22 cellular contexts compared by ENCODE assay signal in the genomic region with DNA sequence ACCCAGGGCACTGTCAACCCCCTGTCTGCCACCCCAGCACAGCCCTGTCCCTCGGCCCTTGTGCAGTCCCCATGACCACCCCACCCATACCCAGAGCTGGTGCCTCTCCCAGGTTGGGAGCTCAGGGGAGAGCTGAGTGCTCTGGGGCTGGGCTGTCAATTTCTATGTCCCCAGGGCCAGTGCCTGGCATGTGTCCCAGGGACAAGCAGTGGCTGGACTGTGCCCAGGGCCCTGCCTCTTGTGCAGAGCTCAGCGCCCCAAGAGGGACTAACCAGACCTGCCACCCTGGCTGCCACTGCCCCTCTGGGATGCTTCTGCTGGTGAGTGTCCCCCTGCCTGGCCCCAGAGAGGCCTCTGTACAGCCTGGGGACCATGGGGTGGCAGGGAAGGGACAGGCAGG. TPM values are rescaled to one million over a fixed set of nuclear protein-coding genes. Genes with fewer than 3 reads are reported as not detected.
A peak's percentile ranks its signal among the peaks of the same experiment; 100 is the strongest.
DNase-seq lines count a peak whose midpoint lies in the region; ATAC-seq, FAIRE-seq and TF ChIP-seq lines count a peak whose summit lies in the region.
"Had no signal": no experiment of that assay in that cellular context is flagged by ENCODE, and none has a peak within 500 bp of the region (broad histone marks: within the 10 kb centered on the region; RNA-seq: fewer than 3 reads in every experiment).

No MANE protein-coding gene starts in this region.

- TF ChIP-seq RAD21 in HepG2 (CRISPR knock-in tag; IDR thresholded peaks at IDR 0.05): no peak

- H3K9me3 ChIP-seq in right lobe of liver (no peaks in the 10 kb centered on the region), HepG2 (ENCODE audit: low read length) (no peaks in the 10 kb centered on the region), body of pancreas (no peaks in the 10 kb centered on the region)
- H3K9me3 ChIP-seq: BE2C had no signal

- H3K4me2 ChIP-seq in HepG2 (ENCODE audit: low read depth, low read length): no peak overlapping the region

- H3K4me3 ChIP-seq in right lobe of liver: no peak overlapping the region
- no peak overlapping the region for H3K4me3 ChIP-seq in HepG2 (replicated peaks in 1 of 3; ENCODE audit: insufficient read depth in 1 of 3, low read depth in 2 of 3, low read length in 3 of 3)
- no peak overlapping the region for H3K4me3 ChIP-seq in body of pancreas

- no peak overlapping the region for H2AFZ ChIP-seq in HepG2 (ENCODE audit: low read length)

- in situ Hi-C loops in HepG2 (cut with HindIII; ENCODE audit: extremely low pct_ligation_motif_present, low pct_unique_long_range_greater_than_20kb): no loop called here

- H4K20me1 ChIP-seq in HepG2 (ENCODE audit: insufficient read depth, low read length): no peaks in the 10 kb centered on the region

- TF ChIP-seq POLR2A in right lobe of liver (IDR thresholded peaks at IDR 0.05) (no peak), HepG2 (IDR thresholded peaks at IDR 0.05; ENCODE audit: insufficient read depth in 1 of 2, low read depth in 2 of 2, low read length in 2 of 2) (no peak), body of pancreas (IDR thresholded peaks at IDR 0.05) (no peak)

- BruUV-seq in HepG2 (replicated peaks; lab: Mats Ljungman, UMichigan): no TSS peak

- H3K4me1 ChIP-seq in right lobe of liver: no peaks in the 10 kb centered on the region
- H3K4me1 ChIP-seq in HepG2 (ENCODE audit: insufficient read depth, low read length): peaks cover under 1% of the 10 kb centered on the region; the same call in 1 of the 2 replicates
- no peaks in the 10 kb centered on the region for H3K4me1 ChIP-seq in body of pancreas
- H3K4me1 ChIP-seq: BE2C had no signal

- no peak for TF ChIP-seq EP300 in HepG2 (IDR thresholded peaks at IDR 0.05; ENCODE audit: low read depth in 2 of 2, low read length in 2 of 2)
- no peak for TF ChIP-seq EP300 in HepG2 (CRISPR knock-in tag; IDR thresholded peaks at IDR 0.05; ENCODE audit: borderline replicate concordance)

- H3K27ac ChIP-seq in right lobe of liver: no peak overlapping the region
- no peak overlapping the region for H3K27ac ChIP-seq in HepG2 (ENCODE audit: extremely low read length, insufficient read depth, low read length)
- no peak overlapping the region for H3K27ac ChIP-seq in body of pancreas

- H3K27me3 ChIP-seq in right lobe of liver: no peaks in the 10 kb centered on the region
- peaks cover 0 to under 1% of the 10 kb centered on the region in 2 experiments; a peak in 1 of 5 replicates for H3K27me3 ChIP-seq in HepG2 (ENCODE audit: control insufficient read depth in 1 of 2, insufficient read depth in 2 of 2, low read length in 2 of 2)
- no peaks in the 10 kb centered on the region for H3K27me3 ChIP-seq in body of pancreas
- H3K27me3 ChIP-seq: BE2C had no signal

- H3K79me2 ChIP-seq in HepG2 (ENCODE audit: insufficient read depth, low read length): no peaks in the 10 kb centered on the region

- POLR2A ChIA-PET in HepG2 (lab: Yijun Ruan, JAX): no interaction called here

- no peak for FAIRE-seq in HepG2 (lab: Jason Lieb, UNC)
- FAIRE-seq: D721Med, GM18507, HTR-8/SVneo had no signal

- peak; percentile 46 to 82 (median 80) for DNase-seq in right lobe of liver
- no peak for DNase-seq in HepG2 (ENCODE audit: low spot score)
- peak; percentile 49 to 72 (median 57) for DNase-seq in body of pancreas
- DNase-seq in medulla oblongata (ENCODE audit: extremely low spot score): peak; percentile 30
- DNase-seq in activated CD8-positive, alpha-beta memory T cell treated with anti-CD3 and anti-CD28 coated beads, Interleukin-2, amount 50 U/mL, for 4 hours: no peak
- DNase-seq: BE2C, DMS53, GDM1, GOT3, IMR-90, MV-4-11, NCI-H1417, NCI-H1694 treated with DMSO at 0.1 percent for 48 hours, NCI-H2081 treated with DMSO at 0.1 percent for 48 hours, NCI-H446 treated with DMSO at 0.1 percent for 48 hours, NCI-H526 treated with DMSO at 0.1 percent for 48 hours had no signal

- H3K36me3 ChIP-seq in right lobe of liver: no peaks in the 10 kb centered on the region
- H3K36me3 ChIP-seq in HepG2 (replicated peaks in 1 of 2; ENCODE audit: control insufficient read depth in 1 of 2, insufficient read depth in 2 of 2, low read length in 2 of 2): no peaks in the 10 kb centered on the region
- no peaks in the 10 kb centered on the region for H3K36me3 ChIP-seq in body of pancreas (replicated peaks in 1 of 2; ENCODE audit: insufficient read depth in 1 of 2, low read depth in 2 of 2)
- H3K36me3 ChIP-seq: BE2C had no signal

- ATAC-seq in right lobe of liver (peak; percentile 56 to 89 (median 76)), HepG2 (no peak), body of pancreas (peak; percentile 58), GM19324 (IDR thresholded peaks at IDR 0.05; ENCODE audit: low FRiP score, unreplicated experiment) (no peak), GM18517 (IDR thresholded peaks at IDR 0.05; ENCODE audit: unreplicated experiment) (no peak)
- ATAC-seq: Panc1 had no signal

- no CpG with 5 or more reads among the region's 2 CpGs for WGBS in right lobe of liver (ENCODE audit: insufficient coverage, low coverage, low lambda C conversion rate, missing lambda C conversion rate)
- 66% methylated on average over 2 of the region's 2 CpGs for WGBS in HepG2 (ENCODE audit: low lambda C conversion rate)
- WGBS in body of pancreas, 2 donors: 34% methylated on average over 2 of the region's 2 CpGs; no CpG with 5 or more reads in 1 of the 2 donors

- CTCF ChIA-PET in HepG2 (lab: Yijun Ruan, JAX; ENCODE audit: low intra/inter-chr PET ratio, low total read pairs): no interaction called here

- no peak overlapping the region for H3K9ac ChIP-seq in HepG2 (ENCODE audit: insufficient read depth, low read depth, low read length)

- intact Hi-C loops in right lobe of liver (cut with DNase I) (no loop called here), HepG2 (cut with micrococcal nuclease; ENCODE audit: unreplicated experiment) (no loop called here), body of pancreas (cut with DNase I) (no loop called here)

- TF ChIP-seq CTCF in right lobe of liver (IDR thresholded peaks at IDR 0.05) (peak in 2 of 4 donors; percentile 19 to 20), HepG2 (CRISPR knock-in tag; IDR thresholded peaks at IDR 0.05) (no peak), body of pancreas (IDR thresholded peaks at IDR 0.05) (peak in 1 of 7 experiments; percentile 12)

TF ChIP-seq in HepG2, 621 proteins besides CTCF, POLR2A, EP300 and RAD21:
- TF ChIP-seq TP53 (CRISPR knock-in tag; conservative IDR thresholded peaks at IDR 0.05) (no peak), MAFG (CRISPR knock-in tag; IDR thresholded peaks at IDR 0.05) (no peak)
TF ChIP-seq in HepG2: peak in this region for 0.

RNA-seq across cellular contexts. Expression of a gene that starts 29.0 kb away (rescaled TPM):
- total RNA-seq in right lobe of liver: 10 to 100 TPM in 2 of 6 experiments, 1 to 10 TPM in 4; 2.5 to 11.3 (median 7.1) TPM
- 0.89 and 1.0 TPM in 2 replicates for total RNA-seq in HepG2 (2016; rRNA removed; fragmentation: Illumina TruSeq; extraction: Trizol)
- 0.10 and 0.35 TPM in 2 replicates for total RNA-seq in HepG2 (2016; cell fraction: cytosol; rRNA removed; fragmentation: Illumina TruSeq; extraction: Trizol; ENCODE audit: low read depth)
- total RNA-seq in HepG2 (2016; cell fraction: insoluble cytoplasmic fraction; rRNA removed; fragmentation: Illumina TruSeq; extraction: Trizol): 0.67 and 0.80 TPM in 2 replicates
- total RNA-seq in HepG2 (2016; cell fraction: membrane; rRNA removed; fragmentation: Illumina TruSeq; extraction: Trizol): 0.46 and 0.55 TPM in 2 replicates
- 2.0 TPM in 2 replicates for total RNA-seq in HepG2 (2016; cell fraction: nucleus; rRNA removed; fragmentation: Illumina TruSeq; extraction: Trizol)
- polyA plus RNA-seq in HepG2 (2011; rRNA removed): 2.0 and 2.8 TPM in 2 replicates
- 1.0 and 1.3 TPM in 2 replicates for polyA plus RNA-seq in HepG2 (2011; cell fraction: cytosol; rRNA removed)
- polyA plus RNA-seq in HepG2 (2011; cell fraction: nucleus; rRNA removed): 7.1 and 8.7 TPM in 2 replicates
- 0.76 and 1.6 TPM in 2 replicates for polyA plus RNA-seq in HepG2 (2012)
- polyA plus RNA-seq in HepG2 (2016; cell fraction: cytosol; fragmentation: Illumina TruSeq; extraction: Trizol; ENCODE audit: low read depth): 0.25 and 0.28 TPM in 2 replicates
- 0.27 and 0.70 TPM in 2 replicates for polyA plus RNA-seq in HepG2 (2016; cell fraction: insoluble cytoplasmic fraction; fragmentation: Illumina TruSeq; extraction: Trizol; ENCODE audit: low read depth)
- 0.29 and 0.43 TPM in 2 replicates for polyA plus RNA-seq in HepG2 (2016; cell fraction: membrane; fragmentation: Illumina TruSeq; extraction: Trizol; ENCODE audit: low read depth)
- polyA plus RNA-seq in HepG2 (2016; cell fraction: nucleus; fragmentation: Illumina TruSeq; extraction: Trizol; ENCODE audit: insufficient read depth, low read depth): 1.9 and 2.0 TPM in 2 replicates
- 2.0 and 5.0 TPM in 2 replicates for polyA minus RNA-seq in HepG2 (2011; rRNA and poly(A)+ RNA removed; ENCODE audit: low replicate concordance)
- 0.59 and 1.2 TPM in 2 replicates for polyA minus RNA-seq in HepG2 (2011; cell fraction: cytosol; rRNA and poly(A)+ RNA removed)
- 6.6 and 10.3 TPM in 2 replicates for polyA minus RNA-seq in HepG2 (2011; cell fraction: nucleus; rRNA and poly(A)+ RNA removed)
- 10 to 100 TPM; 10.9 to 18.8 TPM for total RNA-seq in body of pancreas

RNA-seq across cellular contexts. Expression of a gene that starts 35.8 kb away (rescaled TPM):
- total RNA-seq in right lobe of liver (10 to 100 TPM in 1 of 6 experiments, 1 to 10 TPM in 5; 3.6 to 14.6 (median 5.8) TPM), HepG2 (2016; rRNA removed; fragmentation: Illumina TruSeq; extraction: Trizol) (not detected in 2 replicates), body of pancreas (10 to 100 TPM in 1 of 2 donors, 1 to 10 TPM in 1; 9.9 to 13.2 TPM)
- not detected in 2 replicates for total RNA-seq in HepG2 (2016; cell fraction: cytosol; rRNA removed; fragmentation: Illumina TruSeq; extraction: Trizol; ENCODE audit: low read depth)
- total RNA-seq in HepG2 (2016; cell fraction: insoluble cytoplasmic fraction; rRNA removed; fragmentation: Illumina TruSeq; extraction: Trizol): not detected in 2 replicates
- total RNA-seq in HepG2 (2016; cell fraction: membrane; rRNA removed; fragmentation: Illumina TruSeq; extraction: Trizol): not detected in 2 replicates
- total RNA-seq in HepG2 (2016; cell fraction: nucleus; rRNA removed; fragmentation: Illumina TruSeq; extraction: Trizol): not detected in 2 replicates
- 0.03 TPM in 1 of 2 replicates, not detected in the other for polyA plus RNA-seq in HepG2 (2011; rRNA removed)
- polyA plus RNA-seq in HepG2 (2011; cell fraction: cytosol; rRNA removed): 0.01 and 0.04 TPM in 2 replicates
- 0.27 and 0.28 TPM in 2 replicates for polyA plus RNA-seq in HepG2 (2011; cell fraction: nucleus; rRNA removed)
- polyA plus RNA-seq in HepG2 (2012): not detected in 2 replicates
- polyA plus RNA-seq in HepG2 (2016; cell fraction: cytosol; fragmentation: Illumina TruSeq; extraction: Trizol; ENCODE audit: low read depth): 0.05 and 0.08 TPM in 2 replicates
- polyA plus RNA-seq in HepG2 (2016; cell fraction: insoluble cytoplasmic fraction; fragmentation: Illumina TruSeq; extraction: Trizol; ENCODE audit: low read depth): not detected in 2 replicates
- not detected in 2 replicates for polyA plus RNA-seq in HepG2 (2016; cell fraction: membrane; fragmentation: Illumina TruSeq; extraction: Trizol; ENCODE audit: low read depth)
- not detected in 2 replicates for polyA plus RNA-seq in HepG2 (2016; cell fraction: nucleus; fragmentation: Illumina TruSeq; extraction: Trizol; ENCODE audit: insufficient read depth, low read depth)
- 0.06 TPM in 1 of 2 replicates, not detected in the other for polyA minus RNA-seq in HepG2 (2011; rRNA and poly(A)+ RNA removed; ENCODE audit: low replicate concordance)
- polyA minus RNA-seq in HepG2 (2011; cell fraction: cytosol; rRNA and poly(A)+ RNA removed): not detected in 2 replicates
- polyA minus RNA-seq in HepG2 (2011; cell fraction: nucleus; rRNA and poly(A)+ RNA removed): not detected in 2 replicates
- total RNA-seq: IMR-90 had no signal

Comparison
In these comparisons a context has a peak if more than half of its experiments do, and no peak if none do; other contexts are left out.
1. ATAC-seq: peak in right lobe of liver (4 of 4) and body of pancreas (single experiment); none in HepG2 (single experiment), GM19324 (single experiment) and GM18517 (single experiment).
2. DNase-seq: peak in right lobe of liver (3 of 3), body of pancreas (4 of 4) and medulla oblongata (single experiment); none in HepG2 (single experiment) and activated CD8-positive, alpha-beta memory T cell treated with anti-CD3 and anti-CD28 coated beads, Interleukin-2, amount 50 U/mL, for 4 hours (single experiment).